Comparison of ENCODE assay signal across 19 cellular contexts in the genomic region with DNA sequence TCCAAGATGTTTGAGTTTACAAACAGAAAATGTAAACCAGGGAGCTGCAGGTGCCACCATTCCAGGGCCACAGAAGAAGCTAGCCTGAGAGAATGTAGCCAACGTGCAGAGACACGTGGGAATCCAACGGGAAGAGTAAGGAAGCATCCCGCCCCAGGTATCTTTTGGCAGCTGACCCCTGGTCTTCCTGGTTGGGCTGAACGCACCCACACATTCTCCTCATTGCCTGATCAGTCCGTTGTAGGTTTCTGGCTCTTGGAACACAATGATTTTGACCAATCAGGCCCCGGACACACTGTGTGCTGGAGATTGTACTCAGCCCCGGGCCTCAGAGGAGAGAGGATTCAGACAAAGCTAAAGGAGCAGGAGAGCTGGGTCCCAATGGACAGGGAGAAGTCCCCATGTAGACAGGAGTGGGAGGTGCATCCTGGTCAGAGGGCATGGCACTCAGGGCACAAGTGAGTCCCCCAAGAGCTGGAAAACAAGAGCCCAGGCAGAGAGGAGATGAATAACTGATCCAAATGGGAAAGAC.
"Had no signal": no experiment of that assay in that cellular context is flagged by ENCODE, and none has a peak within 500 bp of the region (broad histone marks: within the 10 kb centered on the region; RNA-seq: fewer than 3 reads in every experiment).

No MANE protein-coding gene starts in this region.

- H3K4me1 ChIP-seq: gastrocnemius medialis, left ventricle myocardium inferior, transverse colon had no signal

- H3K9me3 Mint-ChIP-seq: activated CD4-positive, alpha-beta T cell treated with anti-CD3 and anti-CD28 coated beads, Interleukin-2, amount 10 ng/mL, durations not matched to agents 7 days and 5 days; activated naive CD8-positive, alpha-beta T cell treated with anti-CD3 and anti-CD28 coated beads for 36 hours; nephron progenitor cell had no signal

- H3K27ac Mint-ChIP-seq: activated CD4-positive, alpha-beta T cell treated with anti-CD3 and anti-CD28 coated beads, Interleukin-2, amount 10 ng/mL, durations not matched to agents 7 days and 5 days; activated naive CD8-positive, alpha-beta T cell treated with anti-CD3 and anti-CD28 coated beads for 36 hours; nephron progenitor cell; progenitor cell of endocrine pancreas had no signal

- DNase-seq: activated CD4-positive, alpha-beta T cell treated with anti-CD3 and anti-CD28 coated beads, Interleukin-2, amount 10 ng/mL, durations not matched to agents 7 days and 5 days; activated CD4-positive, CD25-positive, alpha-beta regulatory T cell; activated gamma-delta T cell treated with Interleukin-2 at 50 U/mL for 16 hours; activated naive CD8-positive, alpha-beta T cell treated with anti-CD3 and anti-CD28 coated beads for 36 hours; amniotic stem cell; gastrocnemius medialis; kidney; left ventricle myocardium inferior; nephron progenitor cell; occipital lobe; SK-N-SH; stimulated activated CD4-positive, alpha-beta T cell treated with anti-CD3 and anti-CD28 coated beads, Interleukin-2, amount 100 ng/mL, for 24 hours; stimulated activated naive CD8-positive, alpha-beta T cell treated with anti-CD3 and anti-CD28 coated beads, Interleukin-15, Interleukin-2, amounts not matched to agents 100 U/mL and 50 U/mL, for 24 hours; substantia nigra; T-helper 9 cell; transverse colon had no signal

- H3K9ac ChIP-seq: SK-N-SH had no signal

- H3K9me3 ChIP-seq: gastrocnemius medialis, left ventricle myocardium inferior, SK-N-SH, transverse colon had no signal

- H3K36me3 ChIP-seq: cardiac muscle cell, gastrocnemius medialis, left ventricle myocardium inferior, transverse colon had no signal

- H3K4me2 ChIP-seq: SK-N-SH had no signal

- H3K4me3 ChIP-seq: cardiac muscle cell, dorsolateral prefrontal cortex, gastrocnemius medialis, left ventricle myocardium inferior, transverse colon had no signal

- H3K27me3 ChIP-seq: cardiac muscle cell, dorsolateral prefrontal cortex, gastrocnemius medialis, transverse colon had no signal

- H3K4me3 Mint-ChIP-seq: activated CD4-positive, alpha-beta T cell treated with anti-CD3 and anti-CD28 coated beads, Interleukin-2, amount 10 ng/mL, durations not matched to agents 7 days and 5 days; activated naive CD8-positive, alpha-beta T cell treated with anti-CD3 and anti-CD28 coated beads for 36 hours; nephron progenitor cell had no signal

- H3K36me3 Mint-ChIP-seq: activated naive CD8-positive, alpha-beta T cell treated with anti-CD3 and anti-CD28 coated beads for 36 hours had no signal

- H3K27ac ChIP-seq: cardiac muscle cell, dorsolateral prefrontal cortex, gastrocnemius medialis, left ventricle myocardium inferior, transverse colon had no signal
